Comparison of ENCODE assay signal across 19 cellular contexts in genomic region chr9:133884907-133885744, GRCh38.
A peak's percentile ranks its signal among the peaks of the same experiment; 100 is the strongest.
DNase-seq lines count a peak whose midpoint lies in the region; ATAC-seq, FAIRE-seq and TF ChIP-seq lines count a peak whose summit lies in the region.
"Had no signal": no experiment of that assay in that cellular context is flagged by ENCODE, and none has a peak within 500 bp of the region (broad histone marks: within the 10 kb centered on the region; RNA-seq: fewer than 3 reads in every experiment).

No MANE protein-coding gene starts in this region.

- H3K36me3 ChIP-seq in Caco-2 (ENCODE audit: control insufficient read depth, insufficient read depth, low read length), result no peaks in the 10 kb centered on the region
- H3K36me3 ChIP-seq in HepG2 (replicated peaks in 1 of 2; ENCODE audit: control insufficient read depth in 1 of 2, insufficient read depth in 2 of 2, low read length in 2 of 2), result peaks cover 1 to 7% of the 10 kb centered on the region in 2 experiments; a peak in 2 of 5 replicates
- H3K36me3 ChIP-seq in ovary, result no peaks in the 10 kb centered on the region

- intact Hi-C loops in Caco-2 (cut with micrococcal nuclease; ENCODE audit: unreplicated experiment) (no loop called here), HepG2 (cut with micrococcal nuclease; ENCODE audit: unreplicated experiment) (no loop called here), ovary (cut with DNase I) (no loop called here)

- H3K9me3 Mint-ChIP-seq in Caco-2 (ENCODE audit: unreplicated experiment), result no peaks in the 10 kb centered on the region
- H3K9me3 Mint-ChIP-seq in WTC11, result no peaks in the 10 kb centered on the region
- H3K9me3 Mint-ChIP-seq: CD4-positive, alpha-beta T cell had no signal

- ATAC-seq in WTC11, result no peak
- peak; percentile 63 for ATAC-seq in HepG2
- no peak for ATAC-seq in HG03439 (IDR thresholded peaks at IDR 0.05; ENCODE audit: unreplicated experiment)
- no peak for ATAC-seq in HG03520 (IDR thresholded peaks at IDR 0.05; ENCODE audit: unreplicated experiment)
- ATAC-seq: A549, PC-3 had no signal

- H3K4me3 ChIP-seq in Caco-2 (ENCODE audit: low read depth, low read length) (no peak overlapping the region), HepG2 (replicated peaks in 1 of 3; ENCODE audit: insufficient read depth in 1 of 3, low read depth in 2 of 3, low read length in 3 of 3) (peak overlapping the region in 1 of 3 experiments; percentile 58; a peak in 1 of 6 replicates), ovary (no peak overlapping the region)
- H3K4me3 ChIP-seq: A549, SK-N-MC had no signal

- H3K27me3 ChIP-seq in Caco-2 (replicated peaks; ENCODE audit: control insufficient read depth, insufficient read depth, low read length), result no peaks in the 10 kb centered on the region
- no peaks in the 10 kb centered on the region for H3K27me3 ChIP-seq in HepG2 (ENCODE audit: control insufficient read depth in 1 of 2, insufficient read depth in 2 of 2, low read length in 2 of 2)
- H3K27me3 ChIP-seq in ovary, result no peaks in the 10 kb centered on the region

- CTCF ChIA-PET in Caco-2 (lab: Charles Lee) (interaction anchor here (0.7 to 0.8 kb wide), 2 partner anchors 103 to 742 kb away, joined by 3 to 4 read pairs; no protein-coding TSS in a partner anchor), WTC11 (lab: Charles Lee) (no interaction called here), HepG2 (lab: Yijun Ruan, JAX; ENCODE audit: low intra/inter-chr PET ratio, low total read pairs) (no interaction called here)

- H3K27ac ChIP-seq in HepG2 (ENCODE audit: extremely low read length, insufficient read depth, low read length) (peak overlapping the region; percentile 95), ovary (no peak overlapping the region)
- H3K27ac ChIP-seq: A549, SK-N-MC had no signal

- no peak for TF ChIP-seq POLR2A in HepG2 (IDR thresholded peaks at IDR 0.05; ENCODE audit: insufficient read depth in 1 of 2, low read depth in 2 of 2, low read length in 2 of 2)
- no peak for TF ChIP-seq POLR2A in ovary (IDR thresholded peaks at IDR 0.05)

- H3K4me3 Mint-ChIP-seq in Caco-2 (ENCODE audit: unreplicated experiment), result no peak overlapping the region
- H3K4me3 Mint-ChIP-seq in WTC11, result no peak overlapping the region
- H3K4me3 Mint-ChIP-seq: CD4-positive, alpha-beta T cell had no signal

- TF ChIP-seq RAD21 in HepG2 (CRISPR knock-in tag; IDR thresholded peaks at IDR 0.05), result no peak

- FAIRE-seq in HepG2 (lab: Jason Lieb, UNC), result peak; percentile 87
- FAIRE-seq: A549, D721Med had no signal

- peak overlapping the region; percentile 20 for H3K27ac Mint-ChIP-seq in Caco-2 (ENCODE audit: unreplicated experiment)
- H3K27ac Mint-ChIP-seq in WTC11, result peak overlapping the region; percentile 74
- H3K27ac Mint-ChIP-seq: CD4-positive, alpha-beta T cell had no signal

- DNase-seq in Caco-2 (no peak), WTC11 (ENCODE audit: low spot score) (no peak), HepG2 (ENCODE audit: low spot score) (peak; percentile 92), ovary (peak in 3 of 5 donors; percentile 23 to 63 (median 53)), UCSD-AML1 (lab: John Stamatoyannopoulos, UW; ENCODE audit: unreplicated experiment) (no peak), CD1c-positive myeloid dendritic cell (ENCODE audit: extremely low spot score) (no peak)
- DNase-seq: CD4-positive, alpha-beta T cell; IMR-90; Kasumi-1; NCI-H1417 treated with DMSO at 0.1 percent for 48 hours; NCI-H2029 treated with DMSO at 0.1 percent for 48 hours; NCI-H2227 treated with DMSO at 0.1 percent for 48 hours; NCI-H526; PC-3 had no signal

- H3K27me3 Mint-ChIP-seq in Caco-2 (ENCODE audit: insufficient read depth, unreplicated experiment) (no peaks in the 10 kb centered on the region), WTC11 (ENCODE audit: low read depth) (no peaks in the 10 kb centered on the region)
- H3K27me3 Mint-ChIP-seq: CD4-positive, alpha-beta T cell had no signal

- in situ Hi-C loops in HepG2 (cut with HindIII; ENCODE audit: extremely low pct_ligation_motif_present, low pct_unique_long_range_greater_than_20kb), result no loop called here

- POLR2A ChIA-PET in Caco-2 (lab: Charles Lee), result no interaction called here
- POLR2A ChIA-PET in WTC11 (lab: Charles Lee), result no interaction called here
- POLR2A ChIA-PET in HepG2 (lab: Yijun Ruan, JAX), result interaction anchor here (0.8 to 3.1 kb wide), 4 partner anchors 8 to 109 kb away, joined by 3 to 13 read pairs (median 4); no protein-coding TSS in a partner anchor

- TF ChIP-seq CTCF in Caco-2 (IDR thresholded peaks at IDR 0.05; ENCODE audit: insufficient read depth in 1 of 2, low read depth in 1 of 2, low read length in 1 of 2, severe bottlenecking in 1 of 2, unreplicated experiment in 1 of 2), result no peak
- no peak for TF ChIP-seq CTCF in WTC11 (IDR thresholded peaks at IDR 0.05)
- peak; percentile 33 for TF ChIP-seq CTCF in HepG2 (CRISPR knock-in tag; IDR thresholded peaks at IDR 0.05)
- TF ChIP-seq CTCF in ovary (IDR thresholded peaks at IDR 0.05), result no peak

- no peak overlapping the region for H2AFZ ChIP-seq in HepG2 (ENCODE audit: low read length)

- H3K9me3 ChIP-seq in Caco-2, result no peaks in the 10 kb centered on the region
- no peaks in the 10 kb centered on the region for H3K9me3 ChIP-seq in HepG2 (ENCODE audit: low read length)
- no peaks in the 10 kb centered on the region for H3K9me3 ChIP-seq in ovary
- H3K9me3 ChIP-seq: A549 had no signal

- peaks cover 92% of the 10 kb centered on the region for H3K79me2 ChIP-seq in HepG2 (ENCODE audit: insufficient read depth, low read length)

- BruUV-seq in Caco-2 (replicated peaks; lab: Mats Ljungman, UMichigan) (no TSS peak), HepG2 (replicated peaks; lab: Mats Ljungman, UMichigan) (no TSS peak)

- peak overlapping the region; percentile 11; the same call in 1 of the 2 replicates for H3K9ac ChIP-seq in HepG2 (ENCODE audit: insufficient read depth, low read depth, low read length)

- H3K4me1 Mint-ChIP-seq in Caco-2 (ENCODE audit: low read depth, unreplicated experiment) (peaks cover 35% of the 10 kb centered on the region), WTC11 (peaks cover 54% of the 10 kb centered on the region)

- peak overlapping the region; percentile 78 for H3K4me2 ChIP-seq in HepG2 (ENCODE audit: low read depth, low read length)
- H3K4me2 ChIP-seq: A549 had no signal

- H4K20me1 ChIP-seq in HepG2 (ENCODE audit: insufficient read depth, low read length), result peaks cover 16% of the 10 kb centered on the region; the same call in 1 of the 2 replicates

- TF ChIP-seq EP300 in HepG2 (IDR thresholded peaks at IDR 0.05; ENCODE audit: low read depth in 2 of 2, low read length in 2 of 2), result peak in 1 of 2 experiments; percentile 77; a peak in 2 of 4 replicates
- TF ChIP-seq EP300 in HepG2 (CRISPR knock-in tag; IDR thresholded peaks at IDR 0.05; ENCODE audit: borderline replicate concordance), result peak; percentile 73
- TF ChIP-seq EP300 in ovary (IDR thresholded peaks at IDR 0.05), result no peak

- peaks cover 68% of the 10 kb centered on the region for H3K4me1 ChIP-seq in Caco-2
- peaks cover 100% of the 10 kb centered on the region for H3K4me1 ChIP-seq in HepG2 (ENCODE audit: insufficient read depth, low read length)
- H3K4me1 ChIP-seq in ovary (ENCODE audit: insufficient read depth), result peaks cover 12% of the 10 kb centered on the region

- peaks cover 34% of the 10 kb centered on the region for H3K36me3 Mint-ChIP-seq in Caco-2 (ENCODE audit: insufficient read depth, unreplicated experiment)
- no peaks in the 10 kb centered on the region for H3K36me3 Mint-ChIP-seq in WTC11

- 3% methylated on average over 7 of the region's 19 CpGs for WGBS in HepG2 (ENCODE audit: low lambda C conversion rate)
- WGBS in ovary, 3 donors, result 31 to 47% (median 47%) methylated on average over 16 to 19 of the region's 19 CpGs

TF ChIP-seq in WTC11, 78 proteins besides CTCF, POLR2A, EP300 and RAD21 (continues in another document):
- TF ChIP-seq GABPB1 (CRISPR knock-in tag; IDR thresholded peaks at IDR 0.05), result peak; percentile 65; the same call in 1 of the 2 replicates
- TF ChIP-seq MXD4 (CRISPR knock-in tag; IDR thresholded peaks at IDR 0.05; ENCODE audit: borderline replicate concordance), result no peak
- no peak for TF ChIP-seq CDX4 (CRISPR knock-in tag; IDR thresholded peaks at IDR 0.05; ENCODE audit: borderline replicate concordance)
- TF ChIP-seq ESRRA (CRISPR knock-in tag; IDR thresholded peaks at IDR 0.05; ENCODE audit: borderline replicate concordance), result no peak
- TF ChIP-seq ATF3 (CRISPR knock-in tag; conservative IDR thresholded peaks at IDR 0.05), result no peak

TF ChIP-seq in HepG2, 621 proteins besides CTCF, POLR2A, EP300 and RAD21 (continues in another document):
- TF ChIP-seq KAT7 (CRISPR knock-in tag; IDR thresholded peaks at IDR 0.05; ENCODE audit: borderline replicate concordance) (peak; percentile 82; the same call in 1 of the 2 replicates), FOXA3 (CRISPR knock-in tag; IDR thresholded peaks at IDR 0.05) (peak; percentile 96), ZNF773 (CRISPR knock-in tag; IDR thresholded peaks at IDR 0.05; ENCODE audit: borderline replicate concordance) (no peak), NR3C1 (CRISPR knock-in tag; IDR thresholded peaks at IDR 0.05) (no peak), KDM5A (IDR thresholded peaks at IDR 0.05; ENCODE audit: borderline replicate concordance, low read length) (no peak), THAP9 (CRISPR knock-in tag; IDR thresholded peaks at IDR 0.05; ENCODE audit: borderline replicate concordance) (peak; percentile 39; the same call in 1 of the 2 replicates), ARNT (IDR thresholded peaks at IDR 0.05) (no peak)

Comparison
In these comparisons a context has a peak if more than half of its experiments do, and no peak if none do; other contexts are left out.
1. DNase-seq: peak in HepG2 (single experiment) and ovary (3 of 5); none in Caco-2 (0 of 2), WTC11 (single experiment), UCSD-AML1 (single experiment) and CD1c-positive myeloid dendritic cell (single experiment).